ENCODE assay signal across 8 cellular contexts in the genomic region with DNA sequence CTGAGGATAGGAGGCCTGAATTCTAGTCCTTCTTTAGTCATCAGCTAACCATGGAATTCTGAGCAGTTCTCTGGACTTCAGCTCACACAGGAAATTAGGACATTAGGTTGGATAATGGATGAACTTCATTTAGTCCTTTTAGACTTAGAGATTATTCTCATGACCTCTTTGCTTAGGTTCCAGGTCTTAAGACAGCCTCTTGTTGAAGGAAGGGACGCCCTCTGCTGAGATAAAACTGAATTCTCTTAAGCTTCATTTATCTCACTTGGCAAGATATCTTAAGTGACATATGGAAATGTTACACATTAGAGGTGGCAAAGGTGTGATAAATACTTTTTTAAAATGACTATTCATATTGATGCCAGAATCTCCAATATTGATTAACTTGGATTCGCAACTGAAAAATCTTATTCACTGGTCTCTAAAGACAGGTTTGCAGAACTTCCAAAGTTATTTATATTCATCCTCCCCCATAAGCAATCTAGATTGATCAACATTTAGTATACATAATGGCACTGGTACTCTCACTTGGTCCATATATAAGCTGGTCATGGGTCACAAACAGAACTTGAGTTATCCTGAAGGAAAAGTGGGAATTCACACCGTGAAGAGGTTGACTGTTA. TPM values are rescaled to one million over a fixed set of nuclear protein-coding genes. Genes with fewer than 3 reads are reported as not detected.
DNase-seq lines count a peak whose midpoint lies in the region; ATAC-seq and TF ChIP-seq lines count a peak whose summit lies in the region.

No MANE protein-coding gene starts in this region.

- ATAC-seq in GM21360 (IDR thresholded peaks at IDR 0.05; ENCODE audit: unreplicated experiment) (peak; percentile 66), lower lobe of right lung (peak; percentile 72), HG02759 (IDR thresholded peaks at IDR 0.05; ENCODE audit: unreplicated experiment) (no peak), HG03354 (IDR thresholded peaks at IDR 0.05; ENCODE audit: poor library complexity, severe bottlenecking, unreplicated experiment) (no peak)

- peak; percentile 4 to 75 for DNase-seq in NCI-H524 (lab: John Stamatoyannopoulos, UW)
- DNase-seq in mammary epithelial cell = peak; percentile 53
- no peak for DNase-seq in lower lobe of right lung
- DNase-seq in anterior cingulate cortex (lab: John Stamatoyannopoulos, UW) = no peak

- no peak overlapping the region for H3K4me2 ChIP-seq in mammary epithelial cell (ENCODE audit: insufficient read depth, low read depth, low read length)

- in situ Hi-C loops in mammary epithelial cell (cut with MboI; ENCODE audit: low sequenced_read_pairs in 2 of 2) = loop anchor here in 1 of 2 donors (10.0 kb wide), 1 partner anchor 149 kb away; no protein-coding TSS in a partner anchor

- no peak overlapping the region for H3K9ac ChIP-seq in mammary epithelial cell (ENCODE audit: insufficient read depth, low read length)

- H3K4me1 ChIP-seq in mammary epithelial cell (ENCODE audit: insufficient read depth, low read length) (peaks cover 7% of the 10 kb centered on the region), lower lobe of right lung (no peaks in the 10 kb centered on the region)

- TF ChIP-seq CTCF in C4-2B (conservative IDR thresholded peaks at IDR 0.05) (peak; percentile 78), mammary epithelial cell (conservative IDR thresholded peaks at IDR 0.05 in 1 of 2, IDR thresholded peaks at IDR 0.05 in 1 of 2; ENCODE audit: extremely low read depth in 1 of 2, insufficient read depth in 1 of 2, low read depth in 1 of 2, low read length in 2 of 2) (peak; percentile 62 to 67), lower lobe of right lung (IDR thresholded peaks at IDR 0.05) (peak; percentile 62)

- CTCF ChIA-PET in mammary epithelial cell (lab: Charles Lee; ENCODE audit: low non-redundant PET) = interaction anchor here (0.6 to 1.2 kb wide), 7 partner anchors 87 to 161 kb away, joined by 3 to 18 read pairs (median 5); no protein-coding TSS in a partner anchor

- no peak overlapping the region for H3K27ac ChIP-seq in C4-2B
- H3K27ac ChIP-seq in mammary epithelial cell (ENCODE audit: insufficient read depth, low read depth, low read length) = no peak overlapping the region
- H3K27ac ChIP-seq in lower lobe of right lung = no peak overlapping the region

- H2AFZ ChIP-seq in mammary epithelial cell (ENCODE audit: low read depth, low read length) = no peak overlapping the region

- intact Hi-C loops in mammary epithelial cell (cut with micrococcal nuclease) (loop anchor here (1.0 to 5.0 kb wide), 7 partner anchors 53 to 742 kb away; no protein-coding TSS in a partner anchor), lower lobe of right lung (cut with DNase I) (no loop called here)

- H3K36me3 ChIP-seq in mammary epithelial cell (ENCODE audit: insufficient read depth, low read length) (no peaks in the 10 kb centered on the region), lower lobe of right lung (no peaks in the 10 kb centered on the region)

- dilution Hi-C loops in mammary epithelial cell (cut with HindIII; ENCODE audit: low sequenced_read_pairs) = no loop called here

- H4K20me1 ChIP-seq in mammary epithelial cell (ENCODE audit: insufficient read depth, low read length) = no peaks in the 10 kb centered on the region

- no TSS peak for BruUV-seq in mammary epithelial cell (replicated peaks; lab: Mats Ljungman, UMichigan)

- H3K27me3 ChIP-seq in mammary epithelial cell (ENCODE audit: insufficient read depth, low read length) = no peaks in the 10 kb centered on the region
- H3K27me3 ChIP-seq in lower lobe of right lung (ENCODE audit: low read depth) = no peaks in the 10 kb centered on the region

- no peaks in the 10 kb centered on the region for H3K9me3 ChIP-seq in mammary epithelial cell (replicated peaks; ENCODE audit: insufficient read depth, low read length)
- H3K9me3 ChIP-seq in lower lobe of right lung = no peaks in the 10 kb centered on the region

- WGBS in mammary epithelial cell (ENCODE audit: low coverage, missing lambda C conversion rate) = 61% methylated on average over 3 of the region's 3 CpGs

- no peaks in the 10 kb centered on the region for H3K79me2 ChIP-seq in mammary epithelial cell (ENCODE audit: insufficient read depth, low read length)

- H3K4me3 ChIP-seq in mammary epithelial cell (replicated peaks in 1 of 3; ENCODE audit: insufficient read depth in 1 of 3, low read depth in 2 of 3, low read length in 3 of 3) (no peak overlapping the region), lower lobe of right lung (no peak overlapping the region)

RNA-seq across cellular contexts. Expression of a gene that starts 16.9 kb away (rescaled TPM):
- total RNA-seq in mammary epithelial cell (not detected), lower lobe of right lung (13.6 TPM)
- not detected for polyA plus RNA-seq in mammary epithelial cell
- polyA minus RNA-seq in mammary epithelial cell = not detected

Comparison
In these comparisons a context has a peak if more than half of its experiments do, and no peak if none do; other contexts are left out.
1. ATAC-seq: peak in GM21360 (single experiment) and lower lobe of right lung (2 of 2); none in HG02759 (single experiment) and HG03354 (single experiment).
2. DNase-seq: peak in NCI-H524 (2 of 2) and mammary epithelial cell (single experiment); none in lower lobe of right lung (single experiment) and anterior cingulate cortex (0 of 58).
3. RNA of a gene that starts 16.9 kb away (total RNA-seq): 13.6 TPM in lower lobe of right lung (single experiment); not detected in mammary epithelial cell; every median in the first group is over 10 times any median in the second.
4. Peak in every context shown above with its lines, with median percentiles within 50 percentile points of each other: CTCF ChIP-seq.